In the genomic region with DNA sequence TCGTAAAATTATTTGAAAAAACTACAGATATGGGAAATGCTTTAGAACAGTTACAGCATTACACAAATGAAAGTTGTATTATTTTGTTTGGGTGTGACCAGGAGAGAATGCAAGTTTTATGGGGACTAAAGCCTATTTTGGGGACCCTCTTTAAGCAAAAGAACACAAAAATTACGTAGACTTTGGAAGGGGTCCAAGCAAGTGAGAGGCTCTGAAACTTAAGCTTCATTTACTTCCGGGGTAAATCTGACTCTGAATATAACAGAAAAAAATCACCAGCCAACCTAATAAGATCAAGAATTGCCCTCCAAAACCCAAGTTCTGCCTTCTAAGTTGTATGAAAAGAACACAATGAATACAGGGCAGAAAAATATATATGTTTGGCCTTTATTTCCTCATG, we compare ENCODE assay signal across 13 cellular contexts.
DNase-seq lines count a peak whose midpoint lies in the region; ATAC-seq, FAIRE-seq and TF ChIP-seq lines count a peak whose summit lies in the region.
"Had no signal": no experiment of that assay in that cellular context is flagged by ENCODE, and none has a peak within 500 bp of the region (broad histone marks: within the 10 kb centered on the region; RNA-seq: fewer than 3 reads in every experiment).

No MANE protein-coding gene starts in this region.

- no peaks in the 10 kb centered on the region for H3K79me2 ChIP-seq in K562 (ENCODE audit: control insufficient read depth, insufficient read depth, low read length)
- no peaks in the 10 kb centered on the region for H3K79me2 ChIP-seq in MM.1S (ENCODE audit: low read length)

- no peak for FAIRE-seq in K562 (lab: Jason Lieb, UNC)

- no peak for TF ChIP-seq EP300 in K562 (IDR thresholded peaks at IDR 0.05; ENCODE audit: low read length)

- H3K9me3 ChIP-seq in IMR-90 (ENCODE audit: control insufficient read depth, insufficient read depth, low read length), result no peaks in the 10 kb centered on the region
- H3K9me3 ChIP-seq in K562 (replicated peaks; ENCODE audit: control insufficient read depth, insufficient read depth, low read depth, low read length), result no peaks in the 10 kb centered on the region
- no peaks in the 10 kb centered on the region for H3K9me3 ChIP-seq in thoracic aorta
- H3K9me3 ChIP-seq in MM.1S (replicated peaks; ENCODE audit: insufficient read depth, low read length), result no peaks in the 10 kb centered on the region
- H3K9me3 ChIP-seq: BE2C had no signal

- H3K14ac ChIP-seq in IMR-90 (replicated peaks; ENCODE audit: low read depth, low read length), result no peak overlapping the region

- no peak overlapping the region for H3K9ac ChIP-seq in IMR-90 (ENCODE audit: low read depth, low read length)
- H3K9ac ChIP-seq in K562 (ENCODE audit: insufficient read depth in 1 of 2, low read depth in 2 of 2, low read length in 2 of 2), result no peak overlapping the region
- H3K9ac ChIP-seq in MM.1S (ENCODE audit: low read length), result no peak overlapping the region

- no peak overlapping the region for H2AK9ac ChIP-seq in IMR-90 (replicated peaks; ENCODE audit: low read depth, low read length, poor library complexity)

- H3K27me3 ChIP-seq in IMR-90 (ENCODE audit: control insufficient read depth, insufficient read depth, low read length), result no peaks in the 10 kb centered on the region
- no peaks in the 10 kb centered on the region for H3K27me3 ChIP-seq in K562 (ENCODE audit: control insufficient read depth in 2 of 2, insufficient read depth in 2 of 2, low read length in 2 of 2)
- H3K27me3 ChIP-seq in thoracic aorta (replicated peaks; ENCODE audit: insufficient read depth), result no peaks in the 10 kb centered on the region
- H3K27me3 ChIP-seq in MM.1S (replicated peaks; ENCODE audit: insufficient read depth, low read length), result no peaks in the 10 kb centered on the region
- H3K27me3 ChIP-seq: BE2C had no signal

- no peak overlapping the region for H2AK5ac ChIP-seq in IMR-90 (ENCODE audit: low read depth, low read length)

- DNase-seq in IMR-90, result no peak
- no peak for DNase-seq in K562 (ENCODE audit: extremely low read depth in 1 of 4, low spot score in 3 of 4)
- DNase-seq in foreskin fibroblast, result peak; percentile 1 to 7
- no peak for DNase-seq in thoracic aorta (ENCODE audit: low spot score)
- DNase-seq in AML-193 (lab: John Stamatoyannopoulos, UW), result no peak
- no peak for DNase-seq in MM.1S
- DNase-seq: BE2C; CD4-positive, alpha-beta T cell; NCI-H187; NCI-H345; NCI-H526 treated with DMSO at 0.1 percent for 48 hours; SIG-M5 had no signal

- POLR2A ChIA-PET in IMR-90 (lab: Charles Lee; ENCODE audit: unreplicated experiment), result no interaction called here
- POLR2A ChIA-PET in K562 (lab: Yijun Ruan, JAX), result no interaction called here

- no peaks in the 10 kb centered on the region for H3K4me1 ChIP-seq in IMR-90 (ENCODE audit: control insufficient read depth, insufficient read depth, low read length)
- no peaks in the 10 kb centered on the region for H3K4me1 ChIP-seq in K562 (replicated peaks in 1 of 2; ENCODE audit: control insufficient read depth in 2 of 2, insufficient read depth in 2 of 2, low read length in 2 of 2)
- H3K4me1 ChIP-seq in thoracic aorta (ENCODE audit: control insufficient read depth in 1 of 2, low read depth in 2 of 2), result peaks cover 6 to 7% of the 10 kb centered on the region in 2 donors
- no peaks in the 10 kb centered on the region for H3K4me1 ChIP-seq in MM.1S (ENCODE audit: low read length)

- BruUV-seq in IMR-90 (replicated peaks; lab: Mats Ljungman, UMichigan), result no TSS peak
- no TSS peak for BruUV-seq in K562 (replicated peaks; lab: Mats Ljungman, UMichigan)

- no peak for TF ChIP-seq RAD21 in IMR-90 (IDR thresholded peaks at IDR 0.05; ENCODE audit: low read length)
- TF ChIP-seq RAD21 in K562 (CRISPR knock-in tag; conservative IDR thresholded peaks at IDR 0.05 in 1 of 2, IDR thresholded peaks at IDR 0.05 in 1 of 2), result no peak

- no peak overlapping the region for H2BK15ac ChIP-seq in IMR-90 (ENCODE audit: low read depth, low read length)

- no peak overlapping the region for H3K4me3 ChIP-seq in IMR-90 (ENCODE audit: insufficient read depth, low read depth, low read length)
- H3K4me3 ChIP-seq in K562, result no peak overlapping the region
- H3K4me3 ChIP-seq in foreskin fibroblast (ENCODE audit: low read depth in 1 of 2, low read length in 2 of 2), result no peak overlapping the region
- H3K4me3 ChIP-seq in thoracic aorta, result peak overlapping the region; percentile 33
- H3K4me3 ChIP-seq in MM.1S (ENCODE audit: low read length), result no peak overlapping the region

- no peak overlapping the region for H2BK120ac ChIP-seq in IMR-90 (ENCODE audit: low read depth, low read length)

- dilution Hi-C loops in IMR-90 (cut with HindIII; ENCODE audit: low sequenced_read_pairs, unreplicated experiment), result no loop called here

- no peaks in the 10 kb centered on the region for H3F3A ChIP-seq in MM.1S (ENCODE audit: insufficient read depth, low read length)

- H4K91ac ChIP-seq in IMR-90 (ENCODE audit: insufficient read depth, low read depth, low read length), result no peak overlapping the region

- no peak overlapping the region for H3K4ac ChIP-seq in IMR-90 (ENCODE audit: low read depth, low read length)

- TF ChIP-seq POLR2A in IMR-90 (IDR thresholded peaks at IDR 0.05; ENCODE audit: low read depth, low read length), result no peak
- TF ChIP-seq POLR2A in K562 (conservative IDR thresholded peaks at IDR 0.05), result no peak

- intact Hi-C loops in IMR-90 (cut with micrococcal nuclease) (no loop called here), K562 (cut with micrococcal nuclease) (no loop called here)

- H3K9me2 ChIP-seq in MM.1S (replicated peaks; ENCODE audit: insufficient read depth, low read length), result no peaks in the 10 kb centered on the region

- no peaks in the 10 kb centered on the region for H3K36me3 ChIP-seq in IMR-90 (ENCODE audit: control insufficient read depth, insufficient read depth, low read length)
- H3K36me3 ChIP-seq in K562 (ENCODE audit: control insufficient read depth, insufficient read depth, low read length), result no peaks in the 10 kb centered on the region
- H3K36me3 ChIP-seq in thoracic aorta, result no peaks in the 10 kb centered on the region
- H3K36me3 ChIP-seq in MM.1S (replicated peaks; ENCODE audit: insufficient read depth, low read length), result no peaks in the 10 kb centered on the region
- H3K36me3 ChIP-seq: BE2C had no signal

- H2BK5ac ChIP-seq in IMR-90 (ENCODE audit: low read depth, low read length, poor library complexity, severe bottlenecking), result no peak overlapping the region

- in situ Hi-C loops in IMR-90 (cut with MboI; ENCODE audit: low sequenced_read_pairs) (no loop called here), K562 (cut with MboI) (no loop called here)

- H3K56ac ChIP-seq in IMR-90 (ENCODE audit: extremely low read depth, insufficient read depth, low read length), result no peak overlapping the region

- no peak overlapping the region for H3K23ac ChIP-seq in IMR-90 (ENCODE audit: low read depth, low read length)

- no peak for TF ChIP-seq CTCF in IMR-90 (conservative IDR thresholded peaks at IDR 0.05; ENCODE audit: low read depth, low read length)
- no peak for TF ChIP-seq CTCF in K562 (IDR thresholded peaks at IDR 0.05 in 2 of 3, conservative IDR thresholded peaks at IDR 0.05 in 1 of 3; ENCODE audit: insufficient read depth in 2 of 3, low read depth in 1 of 3, low read length in 3 of 3)
- no peak for TF ChIP-seq CTCF in foreskin fibroblast (IDR thresholded peaks at IDR 0.05; ENCODE audit: low read depth, low read length)
- no peak for TF ChIP-seq CTCF in thoracic aorta (IDR thresholded peaks at IDR 0.05)
- no peak for TF ChIP-seq CTCF in MM.1S (IDR thresholded peaks at IDR 0.05; ENCODE audit: low read length)

- CTCF ChIA-PET in IMR-90 (lab: Yijun Ruan, JAX) (interaction anchor here (0.5 to 1.2 kb wide), 2 partner anchors 134 to 208 kb away, joined by 3 read pairs; partner anchors contain the start of gene MARCHF5), K562 (lab: Yijun Ruan, JAX; ENCODE audit: low intra/inter-chr PET ratio) (no interaction called here)

- H3K27ac ChIP-seq in IMR-90 (ENCODE audit: insufficient read depth, low read length) (no peak overlapping the region), K562 (ENCODE audit: extremely low read depth, low read depth, low read length) (peak overlapping the region; percentile 41; the same call in 1 of the 3 replicates), thoracic aorta (no peak overlapping the region), MM.1S (ENCODE audit: low read length) (no peak overlapping the region)

- no peak overlapping the region; the same call in 1 of the 2 replicates for H3K18ac ChIP-seq in IMR-90 (ENCODE audit: low read depth, low read length)

- H3K79me1 ChIP-seq in IMR-90 (ENCODE audit: low read depth in 1 of 2, low read length in 2 of 2), result no peaks in the 10 kb centered on the region

- peak overlapping the region; percentile 69 to 79 for H4K8ac ChIP-seq in IMR-90 (ENCODE audit: low read depth in 2 of 2, low read length in 2 of 2)

- no CpG with 5 or more reads among the region's 3 CpGs for WGBS in IMR-90 (ENCODE audit: extremely low coverage in 2 of 2, insufficient read length in 1 of 2), 2 experiments
- 33% methylated on average over 3 of the region's 3 CpGs for WGBS in K562 (ENCODE audit: insufficient coverage, low coverage, missing lambda C conversion rate)

- peak overlapping the region; percentile 90; the same call in 1 of the 2 replicates for H4K5ac ChIP-seq in IMR-90 (ENCODE audit: low read depth, low read length)

- ATAC-seq in IMR-90 (ENCODE audit: low read depth) (no peak), K562 (no peak), thoracic aorta (ENCODE audit: insufficient number of reproducible peaks, low FRiP score, low read depth) (no peak), GM21576 (IDR thresholded peaks at IDR 0.05; ENCODE audit: unreplicated experiment) (no peak)

- no peak overlapping the region for H2BK20ac ChIP-seq in IMR-90 (ENCODE audit: low read depth, low read length)

- no peaks in the 10 kb centered on the region for H4K20me1 ChIP-seq in IMR-90 (ENCODE audit: insufficient read depth, low read length)
- H4K20me1 ChIP-seq in K562 (replicated peaks; ENCODE audit: control insufficient read depth, insufficient read depth, low read length), result no peaks in the 10 kb centered on the region
- H4K20me1 ChIP-seq in MM.1S (ENCODE audit: insufficient read depth, low read length), result no peaks in the 10 kb centered on the region

- H3K4me2 ChIP-seq in IMR-90 (ENCODE audit: low read depth, low read length) (peak overlapping the region; percentile 72; the same call in 1 of the 2 replicates), K562 (ENCODE audit: insufficient read depth, low read length) (no peak overlapping the region), MM.1S (ENCODE audit: low read depth, low read length) (no peak overlapping the region)

- no peak overlapping the region for H2AFZ ChIP-seq in IMR-90 (replicated peaks; ENCODE audit: low read length, poor library complexity)
- no peak overlapping the region for H2AFZ ChIP-seq in K562 (ENCODE audit: low read depth, low read length)
- H2AFZ ChIP-seq in MM.1S (ENCODE audit: low read length), result no peak overlapping the region

- no peaks in the 10 kb centered on the region for H3K9me1 ChIP-seq in IMR-90 (ENCODE audit: insufficient read depth, low read length)
- no peaks in the 10 kb centered on the region for H3K9me1 ChIP-seq in K562 (ENCODE audit: control insufficient read depth, insufficient read depth, low read length)

TF ChIP-seq in IMR-90, 13 proteins besides CTCF, POLR2A, EP300 and RAD21:
- TF ChIP-seq NFE2L2 (IDR thresholded peaks at IDR 0.05; ENCODE audit: low read depth, low read length), result no peak

TF ChIP-seq in K562, 482 proteins besides CTCF, POLR2A, EP300 and RAD21 (continues in another document):
- TF ChIP-seq NR2C1 (IDR thresholded peaks at IDR 0.05) (peak; percentile 49; the same call in 1 of the 2 replicates), NR2C1 (tag; IDR thresholded peaks at IDR 0.05) (no peak)

Comparison
In these comparisons a context has a peak if more than half of its experiments do, and no peak if none do; other contexts are left out.
1. DNase-seq: peak in foreskin fibroblast (2 of 2); none in IMR-90 (single experiment), K562 (0 of 4), thoracic aorta (single experiment), AML-193 (0 of 2) and MM.1S (single experiment).